ENCODE assay signal across 32 cellular contexts in genomic region chr20:56774873-56775272, GRCh38.
"Had no signal": no experiment of that assay in that cellular context is flagged by ENCODE, and none has a peak within 500 bp of the region (broad histone marks: within the 10 kb centered on the region; RNA-seq: fewer than 3 reads in every experiment).

No MANE protein-coding gene starts in this region.

- H3K9ac ChIP-seq: parathyroid adenoma had no signal

- H3K27me3 ChIP-seq: ovary, suprapubic skin, testis, transverse colon, uterus had no signal

- ATAC-seq: naive thymus-derived CD8-positive, alpha-beta T cell; psoas muscle; right cardiac atrium; sciatic nerve; stimulated activated naive CD8-positive, alpha-beta T cell treated with anti-CD3 and anti-CD28 coated beads, Interleukin-15, amount 100 ng/mL, for 72 hours; stimulated activated naive CD8-positive, alpha-beta T cell treated with anti-CD3 and anti-CD28 coated beads, Interleukin-15, Interleukin-2, amounts not matched to agents 100 U/mL and 50 U/mL, for 24 hours; upper lobe of right lung had no signal

- H3K4me1 Mint-ChIP-seq: stimulated activated memory B cell treated with anti-CD40 and anti-IgM and Interleukin-4, amounts not matched to agents 10 μg/mL and 1 μg/mL and 100 μg/mL, for 72 hours had no signal

- H3K27ac ChIP-seq: ovary, parathyroid adenoma, psoas muscle, skin epidermis, spleen, suprapubic skin, testis, tibial artery, transverse colon, upper lobe of right lung, uterus had no signal

- H2AFZ ChIP-seq: parathyroid adenoma had no signal

- H3K27ac Mint-ChIP-seq: naive thymus-derived CD8-positive, alpha-beta T cell; natural killer cell treated with Interleukin-12 subunit alpha and Interleukin-12 subunit beta and Interleukin-15 and Interleukin-18, amount 100 ng/mL, for 72 hours; nephron progenitor cell; progenitor cell of endocrine pancreas; stimulated activated memory B cell treated with anti-CD40 and anti-IgM and Interleukin-4, amounts not matched to agents 10 μg/mL and 1 μg/mL and 100 μg/mL, for 72 hours; stimulated activated naive CD8-positive, alpha-beta T cell treated with anti-CD3 and anti-CD28 coated beads, Interleukin-15, amount 100 ng/mL, for 72 hours; type B pancreatic cell had no signal

- H3K79me2 ChIP-seq: parathyroid adenoma had no signal

- H3K9me3 Mint-ChIP-seq: natural killer cell treated with Interleukin-12 subunit alpha and Interleukin-12 subunit beta and Interleukin-15 and Interleukin-18, amount 100 ng/mL, for 72 hours; nephron progenitor cell; neural crest cell; stimulated activated memory B cell treated with anti-CD40 and anti-IgM and Interleukin-4, amounts not matched to agents 10 μg/mL and 1 μg/mL and 100 μg/mL, for 72 hours; stimulated activated naive CD8-positive, alpha-beta T cell treated with anti-CD3 and anti-CD28 coated beads, Interleukin-15, amount 100 ng/mL, for 72 hours; type B pancreatic cell had no signal

- H3K36me3 ChIP-seq: ovary, spleen, suprapubic skin, tibial artery, transverse colon, upper lobe of right lung, uterus had no signal

- DNase-seq: naive thymus-derived CD8-positive, alpha-beta T cell; nephron progenitor cell; occipital lobe; ovary; posterior cingulate gyrus; psoas muscle; right cardiac atrium; spleen; stimulated activated CD4-positive, alpha-beta T cell treated with anti-CD3 and anti-CD28 coated beads, Interleukin-12 subunit alpha, Interleukin-12 subunit beta, amount 100 ng/mL, for 4 hours; stimulated activated CD4-positive, alpha-beta T cell treated with anti-CD3 and anti-CD28 coated beads, Interleukin-1b, Interleukin-23, amount 100 ng/mL, for 48 hours; stimulated activated CD4-positive, alpha-beta T cell treated with anti-CD3 and anti-CD28 coated beads, Interleukin-4, amount 100 ng/mL, for 1 hour; stimulated activated CD4-positive, alpha-beta T cell treated with anti-CD3 and anti-CD28 coated beads, Interleukin-4, amount 100 ng/mL, for 4 hours; stimulated activated CD8-positive, alpha-beta memory T cell treated with anti-CD3 and anti-CD28 coated beads, Interleukin-4, amount 100 ng/mL, for 48 hours; stimulated activated naive CD4-positive, alpha-beta T cell; stimulated activated naive CD8-positive, alpha-beta T cell treated with anti-CD3 and anti-CD28 coated beads, Interleukin-15, amount 100 ng/mL, for 72 hours; stimulated activated naive CD8-positive, alpha-beta T cell treated with anti-CD3 and anti-CD28 coated beads, Interleukin-15, Interleukin-2, amounts not matched to agents 100 U/mL and 50 U/mL, for 24 hours; substantia nigra; testis; tibial artery; transverse colon; upper lobe of right lung; uterus had no signal

- H3K36me3 Mint-ChIP-seq: natural killer cell treated with Interleukin-12 subunit alpha and Interleukin-12 subunit beta and Interleukin-15 and Interleukin-18, amount 100 ng/mL, for 72 hours; stimulated activated memory B cell treated with anti-CD40 and anti-IgM and Interleukin-4, amounts not matched to agents 10 μg/mL and 1 μg/mL and 100 μg/mL, for 72 hours; type B pancreatic cell had no signal

- H3K4me3 ChIP-seq: ovary, psoas muscle, skin epidermis, smooth muscle cell, spleen, suprapubic skin, testis, tibial artery, transverse colon, upper lobe of right lung, uterus had no signal

- H3K27me3 Mint-ChIP-seq: stimulated activated memory B cell treated with anti-CD40 and anti-IgM and Interleukin-4, amounts not matched to agents 10 μg/mL and 1 μg/mL and 100 μg/mL, for 72 hours; type B pancreatic cell had no signal

- H3K9me3 ChIP-seq: ovary, psoas muscle, spleen, suprapubic skin, testis, tibial artery, transverse colon, upper lobe of right lung, uterus had no signal

- H3K4me1 ChIP-seq: parathyroid adenoma, psoas muscle, spleen, tibial artery, upper lobe of right lung, uterus had no signal

- H3K4me3 Mint-ChIP-seq: naive thymus-derived CD8-positive, alpha-beta T cell; natural killer cell treated with Interleukin-12 subunit alpha and Interleukin-12 subunit beta and Interleukin-15 and Interleukin-18, amount 100 ng/mL, for 72 hours; nephron progenitor cell; neural crest cell; stimulated activated memory B cell treated with anti-CD40 and anti-IgM and Interleukin-4, amounts not matched to agents 10 μg/mL and 1 μg/mL and 100 μg/mL, for 72 hours; stimulated activated naive CD8-positive, alpha-beta T cell treated with anti-CD3 and anti-CD28 coated beads, Interleukin-15, amount 100 ng/mL, for 72 hours; type B pancreatic cell had no signal

- H3K4me2 ChIP-seq: smooth muscle cell had no signal
